Comparison of ENCODE assay signal across 1 cellular context in genomic region chr11:66639066-66639813, GRCh38.
TF ChIP-seq lines count a peak whose summit lies in the region.

No MANE protein-coding gene starts in this region.

TF ChIP-seq in H1, 55 proteins besides CTCF, POLR2A, EP300 and RAD21:
- TF ChIP-seq ASH2L (IDR thresholded peaks at IDR 0.05; ENCODE audit: low read length), result no peak
- 0 out of 4 replicates have a peak, but pooled peaks of 1 of the 2 experiments have one; percentile 12 for TF ChIP-seq SIN3A (conservative IDR thresholded peaks at IDR 0.05 in 1 of 2, IDR thresholded peaks at IDR 0.05 in 1 of 2; ENCODE audit: low read depth in 1 of 2, low read length in 2 of 2)
- TF ChIP-seq CHD7 (IDR thresholded peaks at IDR 0.05; ENCODE audit: insufficient replicate concordance, low read length), result peak; percentile 12
TF ChIP-seq in H1: peak in this region for 2.
